10 cellular contexts compared by ENCODE assay signal in genomic region chr7:130149575-130150139, GRCh38. TPM values are rescaled to one million over a fixed set of nuclear protein-coding genes. Genes with fewer than 3 reads are reported as not detected.
DNase-seq lines count a peak whose midpoint lies in the region; ATAC-seq and TF ChIP-seq lines count a peak whose summit lies in the region.
"Had no signal": no experiment of that assay in that cellular context is flagged by ENCODE, and none has a peak within 500 bp of the region (broad histone marks: within the 10 kb centered on the region; RNA-seq: fewer than 3 reads in every experiment).

No MANE protein-coding gene starts in this region.

- H3K9me3 ChIP-seq in mucosa of rectum (ENCODE audit: control insufficient read depth in 2 of 2, low read length in 2 of 2) = no peaks in the 10 kb centered on the region

- H3K36me3 ChIP-seq in H7 (replicated peaks; ENCODE audit: control insufficient read depth, insufficient read depth, low read length) (no peaks in the 10 kb centered on the region), mucosa of rectum (ENCODE audit: control insufficient read depth in 2 of 2, insufficient read depth in 2 of 2, low read length in 2 of 2) (no peaks in the 10 kb centered on the region)

- peak; percentile 61 for DNase-seq in GM13976 (ENCODE audit: low spot score)
- DNase-seq in H7 = peak; percentile 40
- DNase-seq in NCI-H2171 treated with DMSO at 0.1 percent for 48 hours (lab: John Stamatoyannopoulos, UW) = peak; percentile 76
- no peak for DNase-seq in stimulated activated CD4-positive, alpha-beta T cell treated with anti-CD3 and anti-CD28 coated beads, Interleukin-2, amount 100 ng/mL, for 48 hours
- DNase-seq in WTC11 (ENCODE audit: low spot score) = no peak
- no peak for DNase-seq in dedifferentiated amniotic fluid mesenchymal stem cell (ENCODE audit: extremely low spot score)

- H3K27me3 Mint-ChIP-seq in WTC11 (ENCODE audit: low read depth) = no peaks in the 10 kb centered on the region

- no peak for ATAC-seq in WTC11
- no peak for ATAC-seq in GM18511 (IDR thresholded peaks at IDR 0.05; ENCODE audit: unreplicated experiment)
- ATAC-seq: Panc1 had no signal

- no peak overlapping the region for H3K4me3 Mint-ChIP-seq in WTC11

- peaks cover 9% of the 10 kb centered on the region for H3K4me1 Mint-ChIP-seq in WTC11

- H3K27ac Mint-ChIP-seq in WTC11 = no peak overlapping the region; the same call in 1 of the 2 replicates

- CTCF ChIA-PET in WTC11 (lab: Charles Lee) = interaction anchor here (1.3 kb wide), 1 partner anchor 609 kb away, joined by 4 read pairs; no protein-coding TSS in a partner anchor

- TF ChIP-seq CTCF in GM13976 (IDR thresholded peaks at IDR 0.05; ENCODE audit: borderline replicate concordance, control extremely low read depth, extremely low read depth, insufficient read depth, missing control alignments) = no peak
- no peak for TF ChIP-seq CTCF in WTC11 (IDR thresholded peaks at IDR 0.05)

- H3K4me1 ChIP-seq in mucosa of rectum (ENCODE audit: control insufficient read depth in 2 of 2, insufficient read depth in 2 of 2, low read length in 2 of 2) = peaks cover 19 to 32% of the 10 kb centered on the region in 2 donors

- no peaks in the 10 kb centered on the region for H3K36me3 Mint-ChIP-seq in WTC11

- H3K27ac ChIP-seq in mucosa of rectum (ENCODE audit: low read depth in 2 of 2, low read length in 2 of 2) = peak overlapping the region; percentile 18 to 32

- peak overlapping the region in 1 of 2 donors; percentile 41 for H3K9ac ChIP-seq in mucosa of rectum (ENCODE audit: low read depth in 1 of 2, low read length in 2 of 2)

- H3K27me3 ChIP-seq in H7 (ENCODE audit: control insufficient read depth, insufficient read depth, low read length) = no peaks in the 10 kb centered on the region
- H3K27me3 ChIP-seq in mucosa of rectum (ENCODE audit: control insufficient read depth in 2 of 2, insufficient read depth in 2 of 2, low read length in 2 of 2) = no peaks in the 10 kb centered on the region
- H3K27me3 ChIP-seq: dorsolateral prefrontal cortex had no signal

- in situ Hi-C loops in GM13976 (cut with MboI; ENCODE audit: low sequenced_read_pairs, unreplicated experiment) = no loop called here

- no peaks in the 10 kb centered on the region for H3K9me3 Mint-ChIP-seq in WTC11

- H3K4me3 ChIP-seq in H7 (ENCODE audit: insufficient read depth, low read depth, low read length) = no peak overlapping the region
- H3K4me3 ChIP-seq in mucosa of rectum (ENCODE audit: low read length in 2 of 2) = peak overlapping the region; percentile 26 to 49
- H3K4me3 ChIP-seq: dorsolateral prefrontal cortex had no signal

- POLR2A ChIA-PET in WTC11 (lab: Charles Lee) = interaction anchor here (0.6 kb wide), 1 partner anchor 64 kb away, joined by 7 read pairs; no protein-coding TSS in a partner anchor

TF ChIP-seq in WTC11, 78 proteins besides CTCF, POLR2A, EP300 and RAD21:
- TF ChIP-seq ATF2 (CRISPR knock-in tag; IDR thresholded peaks at IDR 0.05; ENCODE audit: borderline replicate concordance, low read depth) = no peak
- TF ChIP-seq SOX15 (CRISPR knock-in tag; IDR thresholded peaks at IDR 0.05) = no peak
- TF ChIP-seq USF2 (CRISPR knock-in tag; IDR thresholded peaks at IDR 0.05) = no peak
- no peak for TF ChIP-seq ZNF232 (CRISPR knock-in tag; IDR thresholded peaks at IDR 0.05)
- TF ChIP-seq AR (CRISPR knock-in tag; IDR thresholded peaks at IDR 0.05) = no peak
- no peak for TF ChIP-seq ATF6 (CRISPR knock-in tag; IDR thresholded peaks at IDR 0.05)
- no peak for TF ChIP-seq PRRX2 (CRISPR knock-in tag; IDR thresholded peaks at IDR 0.05)
- TF ChIP-seq GTF2I (CRISPR knock-in tag; conservative IDR thresholded peaks at IDR 0.05) = no peak

RNA-seq across cellular contexts. Expression of gene TMEM209, which starts 55.5 kb away (rescaled TPM):
- 25.1 and 25.5 TPM in 2 replicates for total RNA-seq in H7 (2014; rRNA removed; shearing (Covaris generic))
- 21.0 to 25.8 TPM (median 23.5 TPM) in 3 replicates for total RNA-seq in WTC11 (2021)

RNA-seq across cellular contexts. Expression of gene SSMEM1, which starts 58.0 kb away (rescaled TPM):
- total RNA-seq in H7 (2014; rRNA removed; shearing (Covaris generic)) = not detected in 2 replicates
- not detected in 3 replicates for total RNA-seq in WTC11 (2021)

Comparison
In these comparisons a context has a peak if more than half of its experiments do, and no peak if none do; other contexts are left out.
1. DNase-seq: peak in GM13976 (single experiment), H7 (single experiment) and NCI-H2171 treated with DMSO at 0.1 percent for 48 hours (single experiment); none in stimulated activated CD4-positive, alpha-beta T cell treated with anti-CD3 and anti-CD28 coated beads, Interleukin-2, amount 100 ng/mL, for 48 hours (0 of 2), WTC11 (single experiment) and dedifferentiated amniotic fluid mesenchymal stem cell (single experiment).